ENCODE assay signal across 20 cellular contexts in genomic region chr3:98532709-98533571, GRCh38. TPM values are rescaled to one million over a fixed set of nuclear protein-coding genes. Genes with fewer than 3 reads are reported as not detected.
DNase-seq lines count a peak whose midpoint lies in the region; ATAC-seq, FAIRE-seq and TF ChIP-seq lines count a peak whose summit lies in the region.
"Had no signal": no experiment of that assay in that cellular context is flagged by ENCODE, and none has a peak within 500 bp of the region (broad histone marks: within the 10 kb centered on the region; RNA-seq: fewer than 3 reads in every experiment).

No MANE protein-coding gene starts in this region.

- ATAC-seq in CD8-positive, alpha-beta T cell, result no peak
- no peak for ATAC-seq in GM18867 (IDR thresholded peaks at IDR 0.05; ENCODE audit: unreplicated experiment)
- ATAC-seq: heart left ventricle had no signal

- intact Hi-C loops in CD8-positive, alpha-beta T cell (cut with DNase I, micrococcal nuclease), result no loop called here

- CTCF ChIA-PET in CD8-positive, alpha-beta T cell (lab: Charles Lee), result interaction anchor here (1.0 to 1.5 kb wide), 4 partner anchors 10 to 39 kb away, joined by 3 read pairs; partner anchors contain the start of gene CLDND1

- no peak for TF ChIP-seq CTCF in CD8-positive, alpha-beta T cell (IDR thresholded peaks at IDR 0.05)

- POLR2A ChIA-PET in CD8-positive, alpha-beta T cell (lab: Charles Lee), result interaction anchor here (0.9 to 2.0 kb wide), 3 partner anchors 10 to 31 kb away, joined by 3 to 9 read pairs (median 7); partner anchors contain the start of gene CLDND1

- 82 to 84% methylated on average over 6 of the region's 6 CpGs for WGBS in esophagus, 2 donors

- H3K4me3 ChIP-seq in CD8-positive, alpha-beta T cell (ENCODE audit: low read depth, low read length), result no peak overlapping the region
- peak overlapping the region; percentile 8 to 16 for H3K4me3 ChIP-seq in esophagus (ENCODE audit: low read depth in 1 of 2, low read length in 2 of 2)
- H3K4me3 ChIP-seq: BLaER1, coronary artery, heart left ventricle had no signal

- no peak for DNase-seq in CD8-positive, alpha-beta T cell
- no peak for DNase-seq in GM12892 (ENCODE audit: insufficient read length)
- no peak for DNase-seq in NCI-H748 treated with DMSO at 0.1 percent for 48 hours (lab: John Stamatoyannopoulos, UW)
- no peak for DNase-seq in T-helper 9 cell
- DNase-seq in stimulated activated naive CD4-positive, alpha-beta T cell (lab: John Stamatoyannopoulos, UW), result no peak
- DNase-seq: aorta, erythroblast, H9, heart left ventricle, IMR-90, NCI-H1105, posterior cingulate gyrus had no signal

- H3K27ac ChIP-seq in CD8-positive, alpha-beta T cell (ENCODE audit: low read depth, low read length), result no peak overlapping the region
- peak overlapping the region in 1 of 2 donors; percentile 4 for H3K27ac ChIP-seq in esophagus (ENCODE audit: low read depth in 2 of 2, low read length in 1 of 2)
- H3K27ac ChIP-seq: BLaER1, coronary artery, heart left ventricle had no signal

- H3K36me3 Mint-ChIP-seq in CD8-positive, alpha-beta T cell, result no peaks in the 10 kb centered on the region
- peaks cover 32% of the 10 kb centered on the region for H3K36me3 Mint-ChIP-seq in T-helper 1 cell treated with Interleukin-12 subunit alpha and Interleukin-12 subunit beta and Interleukin-4 antibody, amounts not matched to agents 30 μg/mL and 1 μg/mL, for 36 hours (ENCODE audit: low read depth)

- no peaks in the 10 kb centered on the region for H3K27me3 ChIP-seq in CD8-positive, alpha-beta T cell (ENCODE audit: insufficient read depth, low read length)
- H3K27me3 ChIP-seq in esophagus (ENCODE audit: control insufficient read depth in 1 of 2, insufficient read depth in 2 of 2, low read length in 2 of 2), result no peaks in the 10 kb centered on the region
- H3K27me3 ChIP-seq: BLaER1 had no signal

- H3K4me1 ChIP-seq in CD8-positive, alpha-beta T cell (ENCODE audit: insufficient read depth, low read length), result no peaks in the 10 kb centered on the region
- no peaks in the 10 kb centered on the region for H3K4me1 ChIP-seq in esophagus (ENCODE audit: control insufficient read depth in 2 of 2, insufficient read depth in 2 of 2, low read length in 1 of 2)
- H3K4me1 ChIP-seq: BLaER1, heart left ventricle had no signal

- FAIRE-seq in GM12892 (lab: Jason Lieb, UNC), result no peak
- FAIRE-seq: keratinocyte had no signal

- H3K9me3 ChIP-seq in CD8-positive, alpha-beta T cell (ENCODE audit: low read length), result no peaks in the 10 kb centered on the region
- no peaks in the 10 kb centered on the region for H3K9me3 ChIP-seq in esophagus (ENCODE audit: control insufficient read depth in 2 of 2, insufficient read depth in 1 of 2, low read depth in 1 of 2, low read length in 1 of 2)
- H3K9me3 ChIP-seq: BLaER1, heart left ventricle had no signal

- TF ChIP-seq POLR2A in GM12892 (IDR thresholded peaks at IDR 0.05; ENCODE audit: low read depth, low read length), result peak; percentile 74

- H3K27ac Mint-ChIP-seq in CD8-positive, alpha-beta T cell, result peak overlapping the region; percentile 24
- H3K27ac Mint-ChIP-seq in T-helper 1 cell treated with Interleukin-12 subunit alpha and Interleukin-12 subunit beta and Interleukin-4 antibody, amounts not matched to agents 30 μg/mL and 1 μg/mL, for 36 hours, result peak overlapping the region; percentile 83
- H3K27ac Mint-ChIP-seq: H9 had no signal

- H3K9me3 Mint-ChIP-seq in CD8-positive, alpha-beta T cell, result no peaks in the 10 kb centered on the region
- no peaks in the 10 kb centered on the region for H3K9me3 Mint-ChIP-seq in T-helper 1 cell treated with Interleukin-12 subunit alpha and Interleukin-12 subunit beta and Interleukin-4 antibody, amounts not matched to agents 30 μg/mL and 1 μg/mL, for 36 hours
- H3K9me3 Mint-ChIP-seq: H9 had no signal

- peaks cover 2% of the 10 kb centered on the region for H3K4me1 Mint-ChIP-seq in CD8-positive, alpha-beta T cell (ENCODE audit: low read depth)
- peaks cover 56% of the 10 kb centered on the region for H3K4me1 Mint-ChIP-seq in T-helper 1 cell treated with Interleukin-12 subunit alpha and Interleukin-12 subunit beta and Interleukin-4 antibody, amounts not matched to agents 30 μg/mL and 1 μg/mL, for 36 hours (ENCODE audit: low read depth)

- H3K4me3 Mint-ChIP-seq in CD8-positive, alpha-beta T cell, result peak overlapping the region; percentile 48
- H3K4me3 Mint-ChIP-seq in T-helper 1 cell treated with Interleukin-12 subunit alpha and Interleukin-12 subunit beta and Interleukin-4 antibody, amounts not matched to agents 30 μg/mL and 1 μg/mL, for 36 hours, result peak overlapping the region; percentile 77
- H3K4me3 Mint-ChIP-seq: H9 had no signal

- no peaks in the 10 kb centered on the region for H3K36me3 ChIP-seq in CD8-positive, alpha-beta T cell (ENCODE audit: insufficient read depth, low read length)
- no peaks in the 10 kb centered on the region for H3K36me3 ChIP-seq in esophagus (ENCODE audit: control insufficient read depth in 2 of 2, insufficient read depth in 2 of 2, low read length in 1 of 2)
- H3K36me3 ChIP-seq: BLaER1, heart left ventricle had no signal

- no peaks in the 10 kb centered on the region for H3K27me3 Mint-ChIP-seq in CD8-positive, alpha-beta T cell (ENCODE audit: low read depth)
- no peaks in the 10 kb centered on the region for H3K27me3 Mint-ChIP-seq in T-helper 1 cell treated with Interleukin-12 subunit alpha and Interleukin-12 subunit beta and Interleukin-4 antibody, amounts not matched to agents 30 μg/mL and 1 μg/mL, for 36 hours (ENCODE audit: low read depth)

RNA-seq across cellular contexts. Expression of gene GPR15, which starts 1.2 kb away (rescaled TPM):
- 1 to 10 TPM; 9.1 to 9.3 TPM for total RNA-seq in CD8-positive, alpha-beta T cell
- 124 TPM for polyA plus RNA-seq in GM12892 (2012; ENCODE audit: missing spikeins)
- polyA plus RNA-seq in esophagus, result under 1 TPM; 0.31 to 0.86 TPM
- total RNA-seq: aorta, H9, heart left ventricle, IMR-90, SK-MEL-5 had no signal
- polyA plus RNA-seq: aorta, heart left ventricle, IMR-90, keratinocyte had no signal

RNA-seq across cellular contexts. Expression of gene CLDND1, which starts 10.2 kb away (rescaled TPM):
- total RNA-seq in CD8-positive, alpha-beta T cell, result 100 to 1,000 TPM; 135 to 146 TPM
- 98.8 TPM for polyA plus RNA-seq in GM12892 (2012; ENCODE audit: missing spikeins)
- polyA plus RNA-seq in esophagus, result 10 to 100 TPM; 62.8 to 82.5 TPM

RNA-seq across cellular contexts. Expression of gene OR5K2, which starts 35.5 kb away (rescaled TPM):
- not detected for total RNA-seq in CD8-positive, alpha-beta T cell
- not detected for polyA plus RNA-seq in GM12892 (2012; ENCODE audit: missing spikeins)
- polyA plus RNA-seq in esophagus, result not detected
- total RNA-seq: aorta, H9, heart left ventricle, IMR-90, SK-MEL-5 had no signal
- polyA plus RNA-seq: aorta, heart left ventricle, IMR-90, keratinocyte, thymus had no signal
